ENCODE assay signal across 19 cellular contexts in the genomic region with DNA sequence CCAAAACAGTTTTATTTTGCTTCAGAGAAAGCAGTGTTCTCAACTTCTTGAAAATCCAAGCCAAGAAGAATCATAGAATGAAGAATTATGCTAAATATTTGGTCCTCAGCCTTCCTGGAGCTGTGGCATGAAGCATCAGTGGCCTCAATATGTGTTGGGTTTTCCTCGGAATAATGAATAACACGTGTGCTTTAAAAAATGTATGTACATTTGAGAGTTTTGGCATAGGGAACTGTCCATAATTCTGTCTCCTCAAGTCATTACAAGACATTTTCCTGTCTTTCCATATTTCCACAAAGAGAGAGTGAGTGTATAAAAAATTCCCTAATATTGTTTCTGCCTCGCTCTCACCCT. TPM values are rescaled to one million over a fixed set of nuclear protein-coding genes. Genes with fewer than 3 reads are reported as not detected.
"Had no signal": no experiment of that assay in that cellular context is flagged by ENCODE, and none has a peak within 500 bp of the region (broad histone marks: within the 10 kb centered on the region; RNA-seq: fewer than 3 reads in every experiment).

No MANE protein-coding gene starts in this region.

- ATAC-seq: gastrocnemius medialis; mucosa of descending colon; naive thymus-derived CD8-positive, alpha-beta T cell; stimulated activated naive B cell treated with anti-CD40 and anti-IgM and Interleukin-4, amounts not matched to agents 10 μg/mL and 1 μg/mL and 100 μg/mL, for 72 hours; stimulated activated naive CD8-positive, alpha-beta T cell treated with anti-CD3 and anti-CD28 coated beads, Interleukin-15, amount 100 ng/mL, for 72 hours had no signal

- H3K36me3 ChIP-seq: esophagus muscularis mucosa, gastrocnemius medialis, heart right ventricle, ovary, right atrium auricular region, sigmoid colon, thoracic aorta had no signal

- H3K27ac ChIP-seq: esophagus muscularis mucosa, gastrocnemius medialis, ovary, right atrium auricular region, sigmoid colon, thoracic aorta had no signal

- H3K9me3 ChIP-seq: esophagus muscularis mucosa, gastrocnemius medialis, mucosa of descending colon had no signal

- DNase-seq: cortex of kidney; effector memory CD4-positive, alpha-beta T cell; gastrocnemius medialis; heart right ventricle; hypothalamus; kidney glomerular epithelial cell; mucosa of descending colon; naive thymus-derived CD8-positive, alpha-beta T cell; nucleus accumbens; ovary; sigmoid colon; stimulated activated CD4-positive, alpha-beta T cell treated with anti-CD3 and anti-CD28 coated beads, Interleukin-2, amount 100 ng/mL, for 24 hours; stimulated activated CD4-positive, alpha-beta T cell treated with anti-CD3 and anti-CD28 coated beads, Interleukin-4, amount 100 ng/mL, for 4 hours; stimulated activated naive B cell treated with anti-CD40 and anti-IgM and Interleukin-4, amounts not matched to agents 10 μg/mL and 1 μg/mL and 100 μg/mL, for 72 hours; stimulated activated naive CD8-positive, alpha-beta T cell treated with anti-CD3 and anti-CD28 coated beads, Interleukin-15, amount 100 ng/mL, for 72 hours had no signal

- H3K4me3 ChIP-seq: esophagus muscularis mucosa, gastrocnemius medialis, heart right ventricle, mucosa of descending colon, ovary, right atrium auricular region, sigmoid colon, skin epidermis, thoracic aorta had no signal

- H3K27me3 ChIP-seq: gastrocnemius medialis, ovary, right atrium auricular region had no signal

- H3K4me1 ChIP-seq: esophagus muscularis mucosa, sigmoid colon had no signal

RNA-seq across cellular contexts. Expression of a gene that starts 10.3 kb away (rescaled TPM):
- total RNA-seq: naive thymus-derived CD8-positive, alpha-beta T cell had no signal
- polyA plus RNA-seq: naive thymus-derived CD8-positive, alpha-beta T cell had no signal
